ENCODE assay signal across 19 cellular contexts in the genomic region with DNA sequence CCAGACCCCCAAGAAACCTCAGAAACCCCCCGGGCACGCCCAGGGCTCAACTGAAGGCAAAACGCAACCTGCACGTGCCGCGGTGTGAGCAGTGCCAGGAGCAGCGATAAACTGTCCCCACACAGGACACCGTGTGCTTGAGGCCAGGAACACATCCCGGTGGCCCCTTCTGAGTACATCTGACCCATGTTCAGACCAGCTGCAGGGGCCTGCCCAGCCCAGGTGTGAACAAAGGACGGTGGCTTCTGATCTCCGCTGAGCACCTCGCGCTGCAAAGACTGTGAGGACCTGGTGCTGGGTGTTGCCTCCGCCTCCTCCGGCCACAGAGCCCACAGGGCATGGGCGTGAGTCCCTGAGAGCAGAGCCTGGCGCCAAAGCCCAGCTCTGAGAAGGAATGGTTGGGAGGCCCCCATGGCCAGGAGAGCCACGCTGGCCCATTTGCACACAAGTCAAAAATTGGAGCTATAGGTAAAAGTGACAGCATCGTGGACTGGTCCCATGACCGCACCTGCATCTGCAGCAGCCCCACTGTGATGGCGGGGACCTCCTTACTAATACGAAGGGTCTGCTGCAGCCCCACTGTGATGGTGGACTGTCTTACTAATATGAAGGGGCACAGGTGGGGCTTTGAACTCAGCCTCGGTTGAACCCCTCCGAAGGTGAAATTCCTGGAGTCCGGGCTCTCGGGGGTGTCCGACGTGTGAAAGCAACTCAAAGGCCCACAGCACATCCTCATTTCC. TPM values are rescaled to one million over a fixed set of nuclear protein-coding genes. Genes with fewer than 3 reads are reported as not detected.
"Had no signal": no experiment of that assay in that cellular context is flagged by ENCODE, and none has a peak within 500 bp of the region (broad histone marks: within the 10 kb centered on the region; RNA-seq: fewer than 3 reads in every experiment).

No MANE protein-coding gene starts in this region.

- H3K9me3 ChIP-seq: body of pancreas, heart right ventricle, prostate gland, sigmoid colon had no signal

- H3K27ac ChIP-seq: body of pancreas, heart right ventricle, prostate gland, sigmoid colon had no signal

- H3K36me3 Mint-ChIP-seq: activated naive CD4-positive, alpha-beta T cell treated with anti-CD3 and anti-CD28 coated beads, Interleukin-2, amount 50 U/mL, for 72 hours; type B pancreatic cell had no signal

- H3K27me3 ChIP-seq: body of pancreas had no signal

- H3K36me3 ChIP-seq: prostate gland, sigmoid colon had no signal

- H3K9me3 Mint-ChIP-seq: activated naive CD4-positive, alpha-beta T cell treated with anti-CD3 and anti-CD28 coated beads, Interleukin-2, amount 50 U/mL, for 72 hours; central memory CD8-positive, alpha-beta T cell; naive thymus-derived CD4-positive, alpha-beta T cell; type B pancreatic cell had no signal

- H3K4me1 ChIP-seq: body of pancreas, prostate gland, sigmoid colon had no signal

- H3K27ac Mint-ChIP-seq: activated naive CD4-positive, alpha-beta T cell treated with anti-CD3 and anti-CD28 coated beads, Interleukin-2, amount 50 U/mL, for 72 hours; naive thymus-derived CD4-positive, alpha-beta T cell; type B pancreatic cell had no signal

- H3K4me3 Mint-ChIP-seq: central memory CD8-positive, alpha-beta T cell; naive thymus-derived CD4-positive, alpha-beta T cell; type B pancreatic cell had no signal

- DNase-seq: activated CD4-positive, alpha-beta T cell treated with anti-CD3 and anti-CD28 coated beads, Interleukin-2, amount 50 U/mL, for 4 hours; activated T-cell treated with anti-CD3 and anti-CD28 coated beads, Interleukin-2, amount 50 U/mL, for 1 hour; amniotic stem cell; body of pancreas; effector memory CD4-positive, alpha-beta T cell; heart right ventricle; naive thymus-derived CD4-positive, alpha-beta T cell; nucleus accumbens; sigmoid colon; stimulated activated CD4-positive, alpha-beta T cell treated with anti-CD3 and anti-CD28 coated beads, Interleukin-12 subunit alpha, Interleukin-12 subunit beta, amount 100 ng/mL, for 4 hours; stimulated activated naive CD4-positive, alpha-beta T cell treated with Interleukin-2 at 50 U/mL for 16 hours had no signal

- H3K4me3 ChIP-seq: body of pancreas, heart right ventricle, lung, prostate gland, sigmoid colon had no signal

- H3K4me1 Mint-ChIP-seq: central memory CD8-positive, alpha-beta T cell had no signal

RNA-seq across cellular contexts. Expression of a gene that starts 50.0 kb away (rescaled TPM):
- total RNA-seq: activated naive CD4-positive, alpha-beta T cell treated with anti-CD3 and anti-CD28 coated beads, Interleukin-2, amount 50 U/mL, for 72 hours; body of pancreas; fibroblast of lung; frontal cortex; lung; naive thymus-derived CD4-positive, alpha-beta T cell; sigmoid colon; T-helper 2 cell treated with Interferon-gamma antibody and Interleukin-4, amounts not matched to agents 100 ng/mL and 5 ng/mL, for 36 hours had no signal
- polyA plus RNA-seq: fibroblast of lung; naive thymus-derived CD4-positive, alpha-beta T cell had no signal
